26 cellular contexts compared by ENCODE assay signal in genomic region chr16:80230328-80231117, GRCh38.
"Had no signal": no experiment of that assay in that cellular context is flagged by ENCODE, and none has a peak within 500 bp of the region (broad histone marks: within the 10 kb centered on the region; RNA-seq: fewer than 3 reads in every experiment).

No MANE protein-coding gene starts in this region.

- ATAC-seq: activated T-cell treated with anti-CD3 and anti-CD28 coated beads, Interleukin-2, amount 50 U/mL, for 4 hours; natural killer cell treated with Interleukin-12 subunit alpha and Interleukin-12 subunit beta and Interleukin-15 and Interleukin-18, amount 100 ng/mL, for 72 hours; pancreas had no signal

- H3K27ac Mint-ChIP-seq: activated naive CD8-positive, alpha-beta T cell treated with anti-CD3 and anti-CD28 coated beads for 36 hours; endodermal cell; immature natural killer cell; natural killer cell treated with Interleukin-12 subunit alpha and Interleukin-12 subunit beta and Interleukin-15 and Interleukin-18, amount 100 ng/mL, for 72 hours had no signal

- H3K79me2 ChIP-seq: hepatocyte had no signal

- H3K4me1 Mint-ChIP-seq: activated naive CD8-positive, alpha-beta T cell treated with anti-CD3 and anti-CD28 coated beads for 36 hours; immature natural killer cell had no signal

- H3K27me3 Mint-ChIP-seq: activated naive CD8-positive, alpha-beta T cell treated with anti-CD3 and anti-CD28 coated beads for 36 hours had no signal

- H3K36me3 ChIP-seq: left ventricle myocardium inferior, neutrophil, pancreas, stomach, suprapubic skin, transverse colon had no signal

- FAIRE-seq: frontal cortex, pancreas had no signal

- H3K27ac ChIP-seq: coronary artery, hepatocyte, left ventricle myocardium inferior, neutrophil, pancreas, stomach, transverse colon had no signal

- H3K4me1 ChIP-seq: left ventricle myocardium inferior, pancreas, transverse colon had no signal

- H3K36me3 Mint-ChIP-seq: activated naive CD8-positive, alpha-beta T cell treated with anti-CD3 and anti-CD28 coated beads for 36 hours; immature natural killer cell had no signal

- H3K4me2 ChIP-seq: hepatocyte had no signal

- H2AFZ ChIP-seq: hepatocyte had no signal

- H3K9me3 ChIP-seq: neutrophil, pancreas, suprapubic skin had no signal

- H3K4me3 ChIP-seq: coronary artery, hepatocyte, left ventricle myocardium inferior, pancreas, stomach, suprapubic skin, transverse colon had no signal

- DNase-seq: activated CD4-positive, alpha-beta T cell treated with anti-CD3 and anti-CD28 coated beads for 1 hour; activated CD4-positive, alpha-beta T cell treated with anti-CD3 and anti-CD28 coated beads, Interleukin-2, amount 50 U/mL, for 1 hour; activated CD8-positive, alpha-beta memory T cell treated with anti-CD3 and anti-CD28 coated beads for 24 hours; activated CD8-positive, alpha-beta memory T cell treated with anti-CD3 and anti-CD28 coated beads, Interleukin-2, amount 50 U/mL, for 4 hours; activated naive CD4-positive, alpha-beta T cell treated with Interleukin-2 at 50 U/mL for 16 hours; activated naive CD8-positive, alpha-beta T cell treated with anti-CD3 and anti-CD28 coated beads for 36 hours; activated T-cell treated with anti-CD3 and anti-CD28 coated beads, Interleukin-2, amount 50 U/mL, for 4 hours; cerebellar nuclear complex; endodermal cell; glutamatergic neuron; immature natural killer cell; kidney glomerular epithelial cell; left ventricle myocardium inferior; midbrain; pancreas; right cardiac atrium; stimulated activated CD4-positive, alpha-beta T cell treated with anti-CD3 and anti-CD28 coated beads, Interleukin-1b, Interleukin-23, amount 100 ng/mL, for 48 hours; stomach; T-helper 9 cell; transverse colon had no signal

- H3K27me3 ChIP-seq: hepatocyte, neutrophil, pancreas, stomach, suprapubic skin, transverse colon had no signal

- H3K9me3 Mint-ChIP-seq: immature natural killer cell had no signal

- H3K4me3 Mint-ChIP-seq: activated naive CD8-positive, alpha-beta T cell treated with anti-CD3 and anti-CD28 coated beads for 36 hours; activated T-cell treated with anti-CD3 and anti-CD28 coated beads, Interleukin-2, amount 50 U/mL, for 4 hours; endodermal cell; immature natural killer cell; natural killer cell treated with Interleukin-12 subunit alpha and Interleukin-12 subunit beta and Interleukin-15 and Interleukin-18, amount 100 ng/mL, for 72 hours had no signal
